ENCODE assay signal across 4 cellular contexts in the genomic region with DNA sequence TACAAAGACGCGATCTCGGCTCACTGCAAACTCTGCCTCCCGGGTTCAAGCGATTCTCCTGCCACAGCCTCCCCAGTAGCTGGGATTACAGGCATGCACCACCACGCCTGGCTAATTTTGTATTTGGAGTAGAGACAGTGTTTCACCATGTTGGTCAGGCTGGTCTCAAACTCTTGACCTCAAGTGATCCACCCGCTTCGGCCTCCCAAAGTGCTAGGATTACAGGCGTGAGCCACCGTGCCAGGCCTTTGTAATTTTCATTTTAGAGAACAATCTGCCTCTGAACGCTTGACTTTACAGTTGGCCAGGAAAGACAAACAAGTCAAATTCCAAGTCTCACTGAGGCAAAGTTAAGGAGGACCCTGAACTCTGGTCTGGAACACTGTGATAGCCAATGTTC. TPM values are rescaled to one million over a fixed set of nuclear protein-coding genes. Genes with fewer than 3 reads are reported as not detected.
"Had no signal": no experiment of that assay in that cellular context is flagged by ENCODE, and none has a peak within 500 bp of the region (broad histone marks: within the 10 kb centered on the region; RNA-seq: fewer than 3 reads in every experiment).

No MANE protein-coding gene starts in this region.

RNA-seq across cellular contexts. Expression of a gene that starts 4.8 kb away (rescaled TPM):
- total RNA-seq: HT1080 had no signal

RNA-seq across cellular contexts. Expression of a gene that starts 30.0 kb away (rescaled TPM):
- polyA plus RNA-seq: IgD-negative memory B cell had no signal

RNA-seq across cellular contexts. Expression of a gene that starts 31.1 kb away (rescaled TPM):
- total RNA-seq: HT1080, IMR-90 had no signal
- polyA plus RNA-seq: IgD-negative memory B cell, IMR-90, K562 had no signal

RNA-seq across cellular contexts. Expression of a gene that starts 50.3 kb away (rescaled TPM):
- total RNA-seq: HT1080, IMR-90, K562 had no signal
